Comparison of ENCODE assay signal across 1 cellular context in the genomic region with DNA sequence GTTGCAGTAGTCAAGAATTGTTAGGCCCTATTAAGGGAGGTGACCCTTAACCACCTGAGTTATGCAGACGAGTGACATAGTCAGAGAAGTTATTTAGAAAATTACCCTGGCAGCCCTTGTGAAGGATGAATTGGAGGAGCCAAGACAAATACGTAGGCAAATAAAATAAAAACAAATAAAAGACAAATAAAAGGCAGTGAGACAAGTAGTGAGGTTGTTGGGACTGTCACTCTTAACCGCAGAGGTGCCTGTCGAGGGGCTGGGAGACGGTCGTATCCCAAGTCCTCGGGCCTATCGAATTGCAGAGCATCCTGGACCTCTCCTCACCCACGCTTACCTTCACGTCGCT.
TF ChIP-seq lines count a peak whose summit lies in the region.

No MANE protein-coding gene starts in this region.

TF ChIP-seq in HEK293, 187 proteins besides CTCF, POLR2A, EP300 and RAD21 (continued from another document):
- TF ChIP-seq, protein P1, sequence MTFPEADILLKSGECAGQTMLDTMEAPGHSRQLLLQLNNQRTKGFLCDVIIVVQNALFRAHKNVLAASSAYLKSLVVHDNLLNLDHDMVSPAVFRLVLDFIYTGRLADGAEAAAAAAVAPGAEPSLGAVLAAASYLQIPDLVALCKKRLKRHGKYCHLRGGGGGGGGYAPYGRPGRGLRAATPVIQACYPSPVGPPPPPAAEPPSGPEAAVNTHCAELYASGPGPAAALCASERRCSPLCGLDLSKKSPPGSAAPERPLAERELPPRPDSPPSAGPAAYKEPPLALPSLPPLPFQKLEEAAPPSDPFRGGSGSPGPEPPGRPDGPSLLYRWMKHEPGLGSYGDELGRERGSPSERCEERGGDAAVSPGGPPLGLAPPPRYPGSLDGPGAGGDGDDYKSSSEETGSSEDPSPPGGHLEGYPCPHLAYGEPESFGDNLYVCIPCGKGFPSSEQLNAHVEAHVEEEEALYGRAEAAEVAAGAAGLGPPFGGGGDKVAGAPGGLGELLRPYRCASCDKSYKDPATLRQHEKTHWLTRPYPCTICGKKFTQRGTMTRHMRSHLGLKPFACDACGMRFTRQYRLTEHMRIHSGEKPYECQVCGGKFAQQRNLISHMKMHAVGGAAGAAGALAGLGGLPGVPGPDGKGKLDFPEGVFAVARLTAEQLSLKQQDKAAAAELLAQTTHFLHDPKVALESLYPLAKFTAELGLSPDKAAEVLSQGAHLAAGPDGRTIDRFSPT (tag by site-specific recombination; IDR thresholded peaks at IDR 0.05): no peak
